ENCODE assay signal across 27 cellular contexts in genomic region chrX:1933964-1934363, GRCh38.
"Had no signal": no experiment of that assay in that cellular context is flagged by ENCODE, and none has a peak within 500 bp of the region (broad histone marks: within the 10 kb centered on the region; RNA-seq: fewer than 3 reads in every experiment).

No MANE protein-coding gene starts in this region.

- H3K27me3 Mint-ChIP-seq: activated CD4-positive, alpha-beta memory T cell treated with anti-CD3 and anti-CD28 coated beads for 36 hours; activated CD4-positive, alpha-beta T cell treated with anti-CD3 and anti-CD28 coated beads, Interleukin-2, amount 10 ng/mL, durations not matched to agents 24 days and 14 days; activated naive CD4-positive, alpha-beta T cell treated with anti-CD3 and anti-CD28 coated beads, Interleukin-2, amount 10 ng/mL, durations not matched to agents 7 days and 5 days; activated naive CD8-positive, alpha-beta T cell treated with anti-CD3 and anti-CD28 coated beads, Interleukin-2, amount 10 ng/mL, durations not matched to agents 7 days and 5 days; brain; dendritic cell treated with granulocyte-macrophage colony-stimulating factor and Interleukin-4, amounts not matched to agents 40 ng/mL and 50 ng/mL, for 4 days; T-helper 17 cell had no signal

- DNase-seq: activated CD4-positive, alpha-beta memory T cell treated with anti-CD3 and anti-CD28 coated beads for 36 hours; activated CD4-positive, alpha-beta T cell treated with anti-CD3 and anti-CD28 coated beads for 36 hours; activated CD4-positive, alpha-beta T cell treated with anti-CD3 and anti-CD28 coated beads, Interleukin-2, amount 10 ng/mL, durations not matched to agents 24 days and 14 days; activated CD4-positive, CD25-positive, alpha-beta regulatory T cell; activated CD4-positive, CD25-positive, alpha-beta regulatory T cell treated with anti-CD3 and anti-CD28 coated beads, Interleukin-2, amount 50 U/mL, for 72 hours; activated CD8-positive, alpha-beta memory T cell treated with anti-CD3 and anti-CD28 coated beads, Interleukin-2, amount 50 U/mL, for 48 hours; activated CD8-positive, alpha-beta T cell treated with anti-CD3 and anti-CD28 coated beads, Interleukin-2, amount 10 ng/mL, durations not matched to agents 7 days and 5 days; activated gamma-delta T cell; activated naive CD4-positive, alpha-beta T cell; activated naive CD4-positive, alpha-beta T cell treated with anti-CD3 and anti-CD28 coated beads, Interleukin-2, amount 10 ng/mL, durations not matched to agents 7 days and 5 days; activated naive CD8-positive, alpha-beta T cell treated with anti-CD3 and anti-CD28 coated beads, Interleukin-2, amount 10 ng/mL, durations not matched to agents 7 days and 5 days; activated T-cell treated with anti-CD3 and anti-CD28 coated beads for 4 hours; activated T-cell treated with anti-CD3 and anti-CD28 coated beads, Interleukin-2, amount 50 U/mL, for 24 hours; activated T-cell treated with anti-CD3 and anti-CD28 coated beads, Interleukin-2, amount 50 U/mL, for 72 hours; central memory CD4-positive, alpha-beta T cell; cerebellar nuclear complex; dorsolateral prefrontal cortex; effector memory CD4-positive, alpha-beta T cell; endodermal cell; foreskin fibroblast; head of caudate nucleus; T-helper 1 cell; T-helper 17 cell; T1000 had no signal

- H3K36me3 Mint-ChIP-seq: activated CD4-positive, alpha-beta memory T cell treated with anti-CD3 and anti-CD28 coated beads for 36 hours; activated naive CD4-positive, alpha-beta T cell treated with anti-CD3 and anti-CD28 coated beads, Interleukin-2, amount 10 ng/mL, durations not matched to agents 7 days and 5 days; activated naive CD8-positive, alpha-beta T cell treated with anti-CD3 and anti-CD28 coated beads, Interleukin-2, amount 10 ng/mL, durations not matched to agents 7 days and 5 days had no signal

- H3K27ac Mint-ChIP-seq: activated CD4-positive, alpha-beta memory T cell treated with anti-CD3 and anti-CD28 coated beads for 36 hours; activated CD4-positive, alpha-beta T cell treated with anti-CD3 and anti-CD28 coated beads for 36 hours; activated CD4-positive, alpha-beta T cell treated with anti-CD3 and anti-CD28 coated beads, Interleukin-2, amount 10 ng/mL, durations not matched to agents 24 days and 14 days; activated CD8-positive, alpha-beta T cell treated with anti-CD3 and anti-CD28 coated beads, Interleukin-2, amount 10 ng/mL, durations not matched to agents 7 days and 5 days; activated T-cell treated with anti-CD3 and anti-CD28 coated beads, Interleukin-2, amount 50 U/mL, for 24 hours; activated T-cell treated with anti-CD3 and anti-CD28 coated beads, Interleukin-2, amount 50 U/mL, for 72 hours; brain; dendritic cell treated with granulocyte-macrophage colony-stimulating factor and Interleukin-4, amounts not matched to agents 40 ng/mL and 50 ng/mL, for 4 days; endodermal cell; T-helper 17 cell; T-helper 2 cell treated with Interferon-gamma antibody and Interleukin-4, amounts not matched to agents 5 μg/mL and 100 μg/mL, for 36 hours had no signal

- H3K4me3 Mint-ChIP-seq: activated CD4-positive, alpha-beta memory T cell treated with anti-CD3 and anti-CD28 coated beads for 36 hours; activated CD4-positive, alpha-beta T cell treated with anti-CD3 and anti-CD28 coated beads for 36 hours; activated CD4-positive, alpha-beta T cell treated with anti-CD3 and anti-CD28 coated beads, Interleukin-2, amount 10 ng/mL, durations not matched to agents 24 days and 14 days; activated CD8-positive, alpha-beta T cell treated with anti-CD3 and anti-CD28 coated beads, Interleukin-2, amount 10 ng/mL, durations not matched to agents 7 days and 5 days; activated naive CD4-positive, alpha-beta T cell treated with anti-CD3 and anti-CD28 coated beads, Interleukin-2, amount 10 ng/mL, durations not matched to agents 7 days and 5 days; activated naive CD8-positive, alpha-beta T cell treated with anti-CD3 and anti-CD28 coated beads, Interleukin-2, amount 10 ng/mL, durations not matched to agents 7 days and 5 days; activated T-cell treated with anti-CD3 and anti-CD28 coated beads, Interleukin-2, amount 50 U/mL, for 24 hours; activated T-cell treated with anti-CD3 and anti-CD28 coated beads, Interleukin-2, amount 50 U/mL, for 72 hours; brain; dendritic cell treated with granulocyte-macrophage colony-stimulating factor and Interleukin-4, amounts not matched to agents 40 ng/mL and 50 ng/mL, for 4 days; endodermal cell; T-helper 17 cell; T-helper 2 cell treated with Interferon-gamma antibody and Interleukin-4, amounts not matched to agents 5 μg/mL and 100 μg/mL, for 36 hours had no signal

- H3K9me3 Mint-ChIP-seq: activated T-cell treated with anti-CD3 and anti-CD28 coated beads, Interleukin-2, amount 50 U/mL, for 24 hours had no signal

- H3K4me1 Mint-ChIP-seq: activated CD4-positive, alpha-beta T cell treated with anti-CD3 and anti-CD28 coated beads for 36 hours; activated CD4-positive, alpha-beta T cell treated with anti-CD3 and anti-CD28 coated beads, Interleukin-2, amount 10 ng/mL, durations not matched to agents 24 days and 14 days; activated naive CD4-positive, alpha-beta T cell treated with anti-CD3 and anti-CD28 coated beads, Interleukin-2, amount 10 ng/mL, durations not matched to agents 7 days and 5 days; activated naive CD8-positive, alpha-beta T cell treated with anti-CD3 and anti-CD28 coated beads, Interleukin-2, amount 10 ng/mL, durations not matched to agents 7 days and 5 days; T-helper 17 cell had no signal
